In genomic region chr4:127622923-127623754, GRCh38 we compare ENCODE assay signal across 8 cellular contexts. TPM values are rescaled to one million over a fixed set of nuclear protein-coding genes. Genes with fewer than 3 reads are reported as not detected.
A peak's percentile ranks its signal among the peaks of the same experiment; 100 is the strongest.
DNase-seq lines count a peak whose midpoint lies in the region; FAIRE-seq and TF ChIP-seq lines count a peak whose summit lies in the region.

No MANE protein-coding gene starts in this region.

- no peaks in the 10 kb centered on the region for H3K9me1 ChIP-seq in keratinocyte (ENCODE audit: control insufficient read depth, extremely low read depth, insufficient read depth, low read length)

- CTCF ChIA-PET in activated CD4-positive, alpha-beta memory T cell treated with anti-CD3 and anti-CD28 coated beads for 36 hours (lab: Charles Lee): interaction anchor here (1.1 to 1.3 kb wide), 2 partner anchors 9 to 36 kb away, joined by 3 read pairs; partner anchors contain the start of gene INTU
- CTCF ChIA-PET in activated CD4-positive, alpha-beta memory T cell treated with anti-CD3 and anti-CD28 coated beads, Interleukin-2, amount 10 ng/mL, durations not matched to agents 7 days and 5 days (lab: Charles Lee): no interaction called here

- H3K36me3 ChIP-seq in MG63 (no peaks in the 10 kb centered on the region), keratinocyte (ENCODE audit: control insufficient read depth in 2 of 2, extremely low read depth in 1 of 2, insufficient read depth in 2 of 2, low read length in 2 of 2) (no peaks in the 10 kb centered on the region), smooth muscle cell (ENCODE audit: low read depth) (no peaks in the 10 kb centered on the region)

- peak overlapping the region; percentile 78 for H2AFZ ChIP-seq in keratinocyte (ENCODE audit: control insufficient read depth, low read length)
- peak overlapping the region; percentile 84 for H2AFZ ChIP-seq in smooth muscle cell (ENCODE audit: low read depth)

- no peaks in the 10 kb centered on the region for H3K79me2 ChIP-seq in keratinocyte (ENCODE audit: control insufficient read depth, insufficient read depth, low read length)
- H3K79me2 ChIP-seq in smooth muscle cell (ENCODE audit: low read depth): no peaks in the 10 kb centered on the region

- H3K4me3 Mint-ChIP-seq in activated CD4-positive, alpha-beta memory T cell treated with anti-CD3 and anti-CD28 coated beads for 36 hours: peak overlapping the region; percentile 12
- no peak overlapping the region for H3K4me3 Mint-ChIP-seq in activated CD4-positive, alpha-beta memory T cell treated with anti-CD3 and anti-CD28 coated beads, Interleukin-2, amount 10 ng/mL, durations not matched to agents 7 days and 5 days
- peak overlapping the region; percentile 92 to 93 (median 92) for H3K4me3 Mint-ChIP-seq in brain

- H3K27ac ChIP-seq in keratinocyte (ENCODE audit: control insufficient read depth, insufficient read depth, low read length) (no peak overlapping the region), smooth muscle cell (ENCODE audit: low read depth) (no peak overlapping the region)

- H3K27me3 Mint-ChIP-seq in activated CD4-positive, alpha-beta memory T cell treated with anti-CD3 and anti-CD28 coated beads for 36 hours: peaks cover 40% of the 10 kb centered on the region
- H3K27me3 Mint-ChIP-seq in activated CD4-positive, alpha-beta memory T cell treated with anti-CD3 and anti-CD28 coated beads, Interleukin-2, amount 10 ng/mL, durations not matched to agents 7 days and 5 days: peaks cover 34% of the 10 kb centered on the region
- H3K27me3 Mint-ChIP-seq in brain: peaks cover 17% of the 10 kb centered on the region

- FAIRE-seq in keratinocyte (lab: Jason Lieb, UNC): no peak

- no peaks in the 10 kb centered on the region for H3K36me3 Mint-ChIP-seq in activated CD4-positive, alpha-beta memory T cell treated with anti-CD3 and anti-CD28 coated beads for 36 hours
- no peaks in the 10 kb centered on the region for H3K36me3 Mint-ChIP-seq in activated CD4-positive, alpha-beta memory T cell treated with anti-CD3 and anti-CD28 coated beads, Interleukin-2, amount 10 ng/mL, durations not matched to agents 7 days and 5 days (ENCODE audit: low read depth)
- H3K36me3 Mint-ChIP-seq in brain: no peaks in the 10 kb centered on the region

- TF ChIP-seq CTCF in brain (conservative IDR thresholded peaks at IDR 0.05): peak; percentile 25 to 58
- peak; percentile 15 to 37 (median 37) for TF ChIP-seq CTCF in keratinocyte (optimal IDR thresholded peaks at IDR 0.05 in 1 of 3, IDR thresholded peaks at IDR 0.05 in 1 of 3, conservative IDR thresholded peaks at IDR 0.05 in 1 of 3; ENCODE audit: extremely low read depth in 1 of 3, insufficient read depth in 2 of 3, low read length in 3 of 3)
- no peak for TF ChIP-seq CTCF in smooth muscle cell (IDR thresholded peaks at IDR 0.05; ENCODE audit: borderline replicate concordance, insufficient read depth, poor library complexity, severe bottlenecking)

- POLR2A ChIA-PET in activated CD4-positive, alpha-beta memory T cell treated with anti-CD3 and anti-CD28 coated beads for 36 hours (lab: Charles Lee): no interaction called here
- POLR2A ChIA-PET in activated CD4-positive, alpha-beta memory T cell treated with anti-CD3 and anti-CD28 coated beads, Interleukin-2, amount 10 ng/mL, durations not matched to agents 7 days and 5 days (lab: Charles Lee): no interaction called here

- H3K27ac Mint-ChIP-seq in activated CD4-positive, alpha-beta memory T cell treated with anti-CD3 and anti-CD28 coated beads for 36 hours: no peak overlapping the region
- no peak overlapping the region for H3K27ac Mint-ChIP-seq in activated CD4-positive, alpha-beta memory T cell treated with anti-CD3 and anti-CD28 coated beads, Interleukin-2, amount 10 ng/mL, durations not matched to agents 7 days and 5 days
- H3K27ac Mint-ChIP-seq in brain: peak overlapping the region; percentile 93 to 99 (median 96)

- H4K20me1 ChIP-seq in keratinocyte (ENCODE audit: control insufficient read depth, extremely low read depth, insufficient read depth, low read length) (no peaks in the 10 kb centered on the region), smooth muscle cell (ENCODE audit: low read depth) (no peaks in the 10 kb centered on the region)

- peaks cover 8% of the 10 kb centered on the region for H3K4me1 Mint-ChIP-seq in activated CD4-positive, alpha-beta memory T cell treated with anti-CD3 and anti-CD28 coated beads for 36 hours (ENCODE audit: low read depth)
- peaks cover 6% of the 10 kb centered on the region for H3K4me1 Mint-ChIP-seq in activated CD4-positive, alpha-beta memory T cell treated with anti-CD3 and anti-CD28 coated beads, Interleukin-2, amount 10 ng/mL, durations not matched to agents 7 days and 5 days
- peaks cover 39% of the 10 kb centered on the region for H3K4me1 Mint-ChIP-seq in brain

- intact Hi-C loops in activated CD4-positive, alpha-beta memory T cell treated with anti-CD3 and anti-CD28 coated beads for 36 hours (cut with micrococcal nuclease): loop anchor here (10.0 kb wide), 1 partner anchor 262 kb away; the partner anchor contains the start of gene PLK4

- DNase-seq in activated CD4-positive, alpha-beta memory T cell treated with anti-CD3 and anti-CD28 coated beads for 36 hours: no peak
- no peak for DNase-seq in activated CD4-positive, alpha-beta memory T cell treated with anti-CD3 and anti-CD28 coated beads, Interleukin-2, amount 10 ng/mL, durations not matched to agents 7 days and 5 days
- DNase-seq in MG63 (peak; percentile 49), keratinocyte (ENCODE audit: low read depth, low spot score) (no peak), smooth muscle cell (lab: John Stamatoyannopoulos, UW; ENCODE audit: unreplicated experiment) (peak; percentile 21), T-helper 9 cell (no peak), SKM-1 treated with dmso at 0.1 percent for 144 hours (lab: John Stamatoyannopoulos, UW; ENCODE audit: unreplicated experiment) (no peak)

- 2% methylated on average over 57 of the region's 80 CpGs for WGBS in smooth muscle cell (ENCODE audit: low lambda C conversion rate)

- H3K4me3 ChIP-seq in MG63 (peak overlapping the region; percentile 51), keratinocyte (ENCODE audit: control insufficient read depth in 2 of 3, extremely low read depth in 1 of 3, insufficient read depth in 2 of 3, low read depth in 1 of 3, low read length in 3 of 3) (peak overlapping the region; percentile 55 to 79 (median 62)), smooth muscle cell (peak overlapping the region; percentile 62)

- dilution Hi-C loops in keratinocyte (cut with MboI; ENCODE audit: extremely low pct_ligation_motif_present, low sequenced_read_pairs): no loop called here

- peaks cover 6% of the 10 kb centered on the region for H3K4me1 ChIP-seq in keratinocyte (ENCODE audit: control insufficient read depth, extremely low read depth, insufficient read depth, low read length)
- peaks cover 4% of the 10 kb centered on the region for H3K4me1 ChIP-seq in smooth muscle cell (ENCODE audit: low read depth)

- H3K4me2 ChIP-seq in keratinocyte (ENCODE audit: control insufficient read depth, extremely low read depth, insufficient read depth, low read depth, low read length) (peak overlapping the region; percentile 85), smooth muscle cell (peak overlapping the region; percentile 84)

- H3K9me3 Mint-ChIP-seq in activated CD4-positive, alpha-beta memory T cell treated with anti-CD3 and anti-CD28 coated beads for 36 hours: peaks cover 3% of the 10 kb centered on the region
- H3K9me3 Mint-ChIP-seq in activated CD4-positive, alpha-beta memory T cell treated with anti-CD3 and anti-CD28 coated beads, Interleukin-2, amount 10 ng/mL, durations not matched to agents 7 days and 5 days: no peaks in the 10 kb centered on the region
- H3K9me3 Mint-ChIP-seq in brain: peaks cover 0 to 4% (median 3%) of the 10 kb centered on the region in 5 experiments

- H3K27me3 ChIP-seq in MG63 (no peaks in the 10 kb centered on the region), keratinocyte (ENCODE audit: control insufficient read depth, extremely low read depth, insufficient read depth, low read length) (peaks cover 22% of the 10 kb centered on the region), smooth muscle cell (ENCODE audit: low read depth) (peaks cover 69% of the 10 kb centered on the region)

- peak overlapping the region; percentile 35 for H3K9ac ChIP-seq in keratinocyte (ENCODE audit: control insufficient read depth, extremely low read depth, insufficient read depth, low read length)
- H3K9ac ChIP-seq in smooth muscle cell (ENCODE audit: low read depth): no peak overlapping the region

- H3K9me3 ChIP-seq in MG63 (no peaks in the 10 kb centered on the region), keratinocyte (ENCODE audit: control insufficient read depth, low read depth, low read length) (no peaks in the 10 kb centered on the region), smooth muscle cell (replicated peaks; ENCODE audit: low read depth) (no peaks in the 10 kb centered on the region)

- H3F3A ChIP-seq in smooth muscle cell (ENCODE audit: low read depth): no peaks in the 10 kb centered on the region

RNA-seq across cellular contexts. Expression of gene INTU, which starts 9.6 kb away (rescaled TPM):
- total RNA-seq in activated CD4-positive, alpha-beta memory T cell treated with anti-CD3 and anti-CD28 coated beads for 36 hours: under 1 TPM; 0.19 to 0.48 TPM
- total RNA-seq in activated CD4-positive, alpha-beta memory T cell treated with anti-CD3 and anti-CD28 coated beads, Interleukin-2, amount 10 ng/mL, durations not matched to agents 7 days and 5 days: not detected
- total RNA-seq in MG63 (2014; rRNA removed; shearing (Covaris generic); ENCODE audit: low replicate concordance): 1.2 TPM in 2 replicates
- 0.78 TPM for polyA plus RNA-seq in brain (ENCODE audit: insufficient read depth, low read depth, low replicate concordance)
- 1.8 to 7.0 TPM (median 5.0 TPM) in 3 replicates for polyA plus RNA-seq in keratinocyte
- polyA plus RNA-seq in keratinocyte (2011; ENCODE audit: low read depth): 12.5 TPM
- 0.83 and 1.9 TPM in 2 replicates for polyA plus RNA-seq in keratinocyte (2011; cell fraction: cytosol; rRNA removed)
- 20.6 and 21.9 TPM in 2 replicates for polyA plus RNA-seq in keratinocyte (2011; cell fraction: nucleus; rRNA removed)
- polyA plus RNA-seq in keratinocyte (2012; ENCODE audit: low replicate concordance): 1.6 and 2.8 TPM in 2 replicates
- 1.2 to 10.3 TPM (median 7.0 TPM) in 3 replicates for polyA minus RNA-seq in keratinocyte
- 4.4 TPM for polyA minus RNA-seq in keratinocyte (2011; cell fraction: cytosol; rRNA and poly(A)+ RNA removed)
- polyA minus RNA-seq in keratinocyte (2011; cell fraction: nucleus; rRNA and poly(A)+ RNA removed): 8.2 and 17.9 TPM in 2 replicates
- total RNA-seq in smooth muscle cell: 32.8 and 36.0 TPM in 2 replicates
- 4.3 and 8.0 TPM in 2 replicates for polyA plus RNA-seq in smooth muscle cell

Comparison
In these comparisons a context has a peak if more than half of its experiments do, and no peak if none do; other contexts are left out.
1. DNase-seq: peak in MG63 (single experiment) and smooth muscle cell (single experiment); none in activated CD4-positive, alpha-beta memory T cell treated with anti-CD3 and anti-CD28 coated beads for 36 hours (single experiment), activated CD4-positive, alpha-beta memory T cell treated with anti-CD3 and anti-CD28 coated beads, Interleukin-2, amount 10 ng/mL, durations not matched to agents 7 days and 5 days (single experiment), keratinocyte (single experiment), T-helper 9 cell (single experiment) and SKM-1 treated with dmso at 0.1 percent for 144 hours (single experiment).
2. H3K27ac Mint-ChIP-seq: peak in brain (5 of 5); none in activated CD4-positive, alpha-beta memory T cell treated with anti-CD3 and anti-CD28 coated beads for 36 hours (single experiment) and activated CD4-positive, alpha-beta memory T cell treated with anti-CD3 and anti-CD28 coated beads, Interleukin-2, amount 10 ng/mL, durations not matched to agents 7 days and 5 days (single experiment).
3. RNA of gene INTU, which starts 9.6 kb away (total RNA-seq): 32.8 to 36.0 TPM in smooth muscle cell; 1.2 TPM in MG63, 0.19 to 0.48 TPM in activated CD4-positive, alpha-beta memory T cell treated with anti-CD3 and anti-CD28 coated beads for 36 hours and not detected in activated CD4-positive, alpha-beta memory T cell treated with anti-CD3 and anti-CD28 coated beads, Interleukin-2, amount 10 ng/mL, durations not matched to agents 7 days and 5 days; every median in the first group is over 10 times any median in the second.
4. Peak in every context shown above with its lines, with median percentiles within 50 percentile points of each other: H3K4me3 ChIP-seq.